34 cellular contexts compared by ENCODE assay signal in the genomic region with DNA sequence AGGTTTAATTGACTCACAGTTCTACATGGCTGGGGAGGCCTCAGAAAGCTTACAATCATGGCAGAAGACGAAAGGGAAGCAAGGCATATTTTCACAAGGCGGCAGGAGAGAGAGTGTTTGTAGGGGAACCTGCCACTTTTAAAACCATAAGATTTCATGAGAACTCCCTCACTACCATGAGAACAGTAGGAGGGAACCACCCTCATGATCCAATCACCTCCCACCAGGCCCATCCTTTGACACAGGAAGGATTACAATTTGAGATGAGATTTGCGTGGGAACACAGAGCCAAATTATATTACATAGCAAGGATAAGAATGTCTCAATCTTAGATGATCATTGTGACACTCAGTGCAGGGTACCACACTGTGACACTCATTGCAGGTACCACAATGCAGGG.
"Had no signal": no experiment of that assay in that cellular context is flagged by ENCODE, and none has a peak within 500 bp of the region (broad histone marks: within the 10 kb centered on the region; RNA-seq: fewer than 3 reads in every experiment).

No MANE protein-coding gene starts in this region.

- DNase-seq: Karpas-422, Kasumi-1, MG63, MM.1S, MV-4-11, NCI-H1048, NCI-H1092, NCI-H1092 treated with DMSO at 0.1 percent for 48 hours, NCI-H1105, NCI-H1105 treated with DMSO at 0.1 percent for 48 hours, NCI-H1417, NCI-H1417 treated with DMSO at 0.1 percent for 48 hours, NCI-H1436, NCI-H1436 treated with DMSO at 0.1 percent for 48 hours, NCI-H146, NCI-H1694, NCI-H1694 treated with DMSO at 0.1 percent for 48 hours, NCI-H187, NCI-H187 treated with DMSO at 0.1 percent for 48 hours, NCI-H1930, NCI-H2029, NCI-H2029 treated with DMSO at 0.1 percent for 48 hours, NCI-H2081, NCI-H2081 treated with DMSO at 0.1 percent for 48 hours, NCI-H2107, NCI-H2171, NCI-H2171 treated with DMSO at 0.1 percent for 48 hours, NCI-H2227 treated with DMSO at 0.1 percent for 48 hours, NCI-H226, NCI-H345, NCI-H446, NCI-H446 treated with DMSO at 0.1 percent for 48 hours, NCI-H510A, NCI-H510A treated with DMSO at 0.1 percent for 48 hours had no signal

- H3K4me3 ChIP-seq: MG63 had no signal

- H3K27me3 ChIP-seq: MG63 had no signal

- H3K36me3 ChIP-seq: MG63 had no signal
